In the genomic region with DNA sequence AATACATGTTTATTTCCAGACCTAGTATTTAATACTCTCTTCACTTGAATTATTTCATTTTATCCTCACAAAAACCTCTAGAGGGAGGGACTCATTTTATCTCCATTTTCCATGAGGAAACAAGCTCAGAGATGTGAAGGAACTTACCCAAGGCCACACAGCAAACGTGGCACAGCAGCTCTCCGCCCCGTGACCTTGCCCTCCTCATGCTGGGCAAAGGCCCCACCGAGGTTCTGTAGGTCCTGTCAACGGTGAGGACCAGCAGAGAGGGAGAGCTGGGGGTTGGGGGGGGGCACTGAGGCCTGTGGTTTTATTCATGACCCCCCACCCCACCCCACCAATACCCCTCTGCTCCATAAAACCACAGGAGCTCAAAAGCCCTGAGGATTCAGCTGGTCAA, we compare ENCODE assay signal across 9 cellular contexts. TPM values are rescaled to one million over a fixed set of nuclear protein-coding genes. Genes with fewer than 3 reads are reported as not detected.
DNase-seq lines count a peak whose midpoint lies in the region; ATAC-seq and TF ChIP-seq lines count a peak whose summit lies in the region.
"Had no signal": no experiment of that assay in that cellular context is flagged by ENCODE, and none has a peak within 500 bp of the region (broad histone marks: within the 10 kb centered on the region; RNA-seq: fewer than 3 reads in every experiment).

No MANE protein-coding gene starts in this region.

- H3K4me3 Mint-ChIP-seq in MCF 10A (ENCODE audit: unreplicated experiment), result peak overlapping the region; percentile 65
- peak overlapping the region in 7 of 8 donors; percentile 3 to 86 (median 81) for H3K4me3 Mint-ChIP-seq in naive B cell

- intact Hi-C loops in MCF 10A (cut with micrococcal nuclease), result loop anchor here (1.0 kb wide), 1 partner anchor 27 kb away; no protein-coding TSS in a partner anchor

- no peaks in the 10 kb centered on the region for H3K4me1 Mint-ChIP-seq in MCF 10A (ENCODE audit: insufficient read depth, unreplicated experiment)
- peaks cover 26 to 57% (median 53%) of the 10 kb centered on the region in 3 donors for H3K4me1 Mint-ChIP-seq in naive B cell

- no peak for DNase-seq in Jurkat, Clone E6-1 (ENCODE audit: low read depth, low spot score)
- DNase-seq in MCF 10A (ENCODE audit: unreplicated experiment), result no peak
- no peak for DNase-seq in naive B cell
- no peak for DNase-seq in NCI-H446 (lab: John Stamatoyannopoulos, UW)
- no peak for DNase-seq in activated gamma-delta T cell (lab: John Stamatoyannopoulos, UW)
- no peak for DNase-seq in SKM-1 (lab: John Stamatoyannopoulos, UW; ENCODE audit: unreplicated experiment)

- ATAC-seq in naive B cell (ENCODE audit: low read depth in 2 of 2) (no peak), GM18867 (IDR thresholded peaks at IDR 0.05; ENCODE audit: unreplicated experiment) (no peak)

- POLR2A ChIA-PET in MCF 10A (lab: Yijun Ruan, JAX), result interaction anchor here (0.6 to 4.7 kb wide), 11 partner anchors 9 to 598 kb away, joined by 3 to 49 read pairs (median 5); partner anchors contain the start of genes AAR2, DSN1 and RAB5IF

- peaks cover 45% of the 10 kb centered on the region for H3K4me1 ChIP-seq in ACC112 (ENCODE audit: control insufficient read depth, insufficient read depth, low read length, unreplicated experiment)

- no peak for TF ChIP-seq CTCF in MCF 10A (IDR thresholded peaks at IDR 0.05; ENCODE audit: unreplicated experiment)

- peaks cover 30% of the 10 kb centered on the region for H3K36me3 Mint-ChIP-seq in MCF 10A (ENCODE audit: insufficient read depth, unreplicated experiment)
- no peaks in the 10 kb centered on the region for H3K36me3 Mint-ChIP-seq in naive B cell

- TSS peak; percentile 78 for BruUV-seq in MCF 10A (replicated peaks; lab: Mats Ljungman, UMichigan)

- no peaks in the 10 kb centered on the region for H3K27me3 ChIP-seq in ACC112 (ENCODE audit: insufficient read depth, low read length)

- no peaks in the 10 kb centered on the region for H3K36me3 ChIP-seq in ACC112 (ENCODE audit: insufficient read depth, low read length)

- H3K9me3 Mint-ChIP-seq in MCF 10A (ENCODE audit: unreplicated experiment) (no peaks in the 10 kb centered on the region), naive B cell (no peaks in the 10 kb centered on the region)

- H3K27me3 Mint-ChIP-seq in MCF 10A (ENCODE audit: insufficient read depth, unreplicated experiment), result no peaks in the 10 kb centered on the region
- no peaks in the 10 kb centered on the region for H3K27me3 Mint-ChIP-seq in naive B cell

- H3K27ac ChIP-seq in ACC112 (ENCODE audit: low read depth, low read length), result peak overlapping the region; percentile 76

- no peak overlapping the region for H2AFZ ChIP-seq in ACC112 (ENCODE audit: low read length, unreplicated experiment)

- CTCF ChIA-PET in MCF 10A (lab: Yijun Ruan, JAX), result interaction anchor here (0.6 to 2.5 kb wide), 18 partner anchors 9 to 229 kb away, joined by 3 to 15 read pairs (median 4); partner anchors contain the start of genes DSN1 and RAB5IF

- H3K27ac Mint-ChIP-seq in MCF 10A (ENCODE audit: low read depth, unreplicated experiment) (peak overlapping the region; percentile 81), naive B cell (peak overlapping the region in 3 of 6 donors; percentile 6 to 94 (median 80))

- peaks cover 12% of the 10 kb centered on the region for H3K79me2 ChIP-seq in ACC112 (ENCODE audit: control insufficient read depth, insufficient read depth, low read length, unreplicated experiment)

- H3K4me3 ChIP-seq in ACC112 (ENCODE audit: low read depth, low read length), result peak overlapping the region; percentile 58
- H3K4me3 ChIP-seq in Jurkat, Clone E6-1 (ENCODE audit: low read length), result peak overlapping the region; percentile 45

RNA-seq across cellular contexts. Expression of gene TLDC2, which starts 40.9 kb away (rescaled TPM):
- polyA plus RNA-seq in Jurkat, Clone E6-1 (2012; ENCODE audit: insufficient read depth, insufficient read length), result not detected
- total RNA-seq in MCF 10A (2022), result not detected in 2 replicates
- polyA plus RNA-seq in naive B cell (ENCODE audit: low read depth in 6 of 6), result under 1 TPM in 1 of 6 donors, not detected in 5; 0.27 TPM
- total RNA-seq: fibroblast of villous mesenchyme had no signal
